ENCODE assay signal across 10 cellular contexts in genomic region chr3:19016846-19017245, GRCh38.
"Had no signal": no experiment of that assay in that cellular context is flagged by ENCODE, and none has a peak within 500 bp of the region (broad histone marks: within the 10 kb centered on the region; RNA-seq: fewer than 3 reads in every experiment).

No MANE protein-coding gene starts in this region.

- FAIRE-seq: H1, H54, HTR-8/SVneo, K562 had no signal

- H2AFZ ChIP-seq: GM23338 had no signal

- DNase-seq: H9, HCEC 1CT, IMR-90, KG1 had no signal

- H3K27ac Mint-ChIP-seq: GM23338, H9 had no signal

- ATAC-seq: GM23338, K562 had no signal

- H3K4me3 ChIP-seq: GM23338, K562 had no signal

- H3K4me2 ChIP-seq: GM23338 had no signal

- H3K9me3 Mint-ChIP-seq: GM23338, H9 had no signal

- H3K27ac ChIP-seq: HL-60 had no signal

- H3K4me3 Mint-ChIP-seq: GM23338, H9 had no signal
